In genomic region chr18:12827588-12827987, GRCh38 we compare ENCODE assay signal across 16 cellular contexts. TPM values are rescaled to one million over a fixed set of nuclear protein-coding genes. Genes with fewer than 3 reads are reported as not detected.
A peak's percentile ranks its signal among the peaks of the same experiment; 100 is the strongest.
DNase-seq lines count a peak whose midpoint lies in the region; ATAC-seq, FAIRE-seq and TF ChIP-seq lines count a peak whose summit lies in the region.
"Had no signal": no experiment of that assay in that cellular context is flagged by ENCODE, and none has a peak within 500 bp of the region (broad histone marks: within the 10 kb centered on the region; RNA-seq: fewer than 3 reads in every experiment).

No MANE protein-coding gene starts in this region.

- no peak for TF ChIP-seq CTCF in natural killer cell (IDR thresholded peaks at IDR 0.05)

- no peak for ATAC-seq in activated CD4-positive, alpha-beta T cell treated with anti-CD3 and anti-CD28 coated beads for 36 hours
- ATAC-seq in natural killer cell treated with Interleukin-12 subunit alpha and Interleukin-12 subunit beta and Interleukin-15 and Interleukin-18, amount 100 ng/mL, for 72 hours = no peak
- ATAC-seq in natural killer cell = no peak
- no peak for ATAC-seq in stimulated activated naive CD8-positive, alpha-beta T cell treated with anti-CD3 and anti-CD28 coated beads, Interleukin-15, amount 100 ng/mL, for 72 hours
- ATAC-seq: A549 had no signal

- no peak for DNase-seq in activated CD4-positive, alpha-beta T cell treated with anti-CD3 and anti-CD28 coated beads for 36 hours
- no peak for DNase-seq in activated CD4-positive, alpha-beta T cell treated with anti-CD3 and anti-CD28 coated beads, Interleukin-2, amount 10 ng/mL, durations not matched to agents 7 days and 5 days
- no peak for DNase-seq in natural killer cell treated with Interleukin-12 subunit alpha and Interleukin-12 subunit beta and Interleukin-15 and Interleukin-18, amount 100 ng/mL, for 72 hours (ENCODE audit: low spot score)
- no peak for DNase-seq in natural killer cell
- no peak for DNase-seq in activated effector memory CD4-positive, alpha-beta T cell treated with anti-CD3 and anti-CD28 coated beads, Interleukin-2, amount 50 U/mL, for 16 hours
- DNase-seq in stimulated activated naive CD8-positive, alpha-beta T cell treated with anti-CD3 and anti-CD28 coated beads, Interleukin-15, amount 100 ng/mL, for 72 hours = no peak
- DNase-seq: AML-193; Caco-2; CD4-positive, alpha-beta T cell; GM23248 had no signal

- FAIRE-seq in endometrium (lab: Jason Lieb, UNC) = peak; percentile 23
- FAIRE-seq: A549, D721Med, G401.6, GM12891, GM19239 had no signal

- H3K4me1 Mint-ChIP-seq in activated CD4-positive, alpha-beta T cell treated with anti-CD3 and anti-CD28 coated beads for 36 hours = peaks cover 21% of the 10 kb centered on the region
- H3K4me1 Mint-ChIP-seq in activated CD4-positive, alpha-beta T cell treated with anti-CD3 and anti-CD28 coated beads, Interleukin-2, amount 10 ng/mL, durations not matched to agents 7 days and 5 days = peaks cover 20% of the 10 kb centered on the region
- H3K4me1 Mint-ChIP-seq in natural killer cell treated with Interleukin-12 subunit alpha and Interleukin-12 subunit beta and Interleukin-15 and Interleukin-18, amount 100 ng/mL, for 72 hours (ENCODE audit: low read depth in 2 of 2) = peaks cover 35 to 38% of the 10 kb centered on the region in 2 donors
- peaks cover 18 to 20% of the 10 kb centered on the region in 2 donors for H3K4me1 Mint-ChIP-seq in natural killer cell
- peaks cover 26% of the 10 kb centered on the region for H3K4me1 Mint-ChIP-seq in stimulated activated naive CD8-positive, alpha-beta T cell treated with anti-CD3 and anti-CD28 coated beads, Interleukin-15, amount 100 ng/mL, for 72 hours

- POLR2A ChIA-PET in activated CD4-positive, alpha-beta T cell treated with anti-CD3 and anti-CD28 coated beads for 36 hours (lab: Charles Lee) = no interaction called here
- POLR2A ChIA-PET in activated CD4-positive, alpha-beta T cell treated with anti-CD3 and anti-CD28 coated beads, Interleukin-2, amount 10 ng/mL, durations not matched to agents 7 days and 5 days (lab: Charles Lee) = no interaction called here

- intact Hi-C loops in activated CD4-positive, alpha-beta T cell treated with anti-CD3 and anti-CD28 coated beads for 36 hours (cut with DNase I, micrococcal nuclease) = no loop called here
- intact Hi-C loops in natural killer cell (cut with micrococcal nuclease) = no loop called here

- H3K9me3 Mint-ChIP-seq in activated CD4-positive, alpha-beta T cell treated with anti-CD3 and anti-CD28 coated beads for 36 hours (ENCODE audit: low read depth) = peaks cover 9% of the 10 kb centered on the region
- H3K9me3 Mint-ChIP-seq in activated CD4-positive, alpha-beta T cell treated with anti-CD3 and anti-CD28 coated beads, Interleukin-2, amount 10 ng/mL, durations not matched to agents 7 days and 5 days = peaks cover 8% of the 10 kb centered on the region
- H3K9me3 Mint-ChIP-seq in natural killer cell treated with Interleukin-12 subunit alpha and Interleukin-12 subunit beta and Interleukin-15 and Interleukin-18, amount 100 ng/mL, for 72 hours = peaks cover 2% of the 10 kb centered on the region
- peaks cover 2 to 6% of the 10 kb centered on the region in 2 donors for H3K9me3 Mint-ChIP-seq in natural killer cell
- peaks cover 0 to 4% of the 10 kb centered on the region in 2 donors for H3K9me3 Mint-ChIP-seq in stimulated activated naive CD8-positive, alpha-beta T cell treated with anti-CD3 and anti-CD28 coated beads, Interleukin-15, amount 100 ng/mL, for 72 hours

- H3K36me3 Mint-ChIP-seq in activated CD4-positive, alpha-beta T cell treated with anti-CD3 and anti-CD28 coated beads for 36 hours (ENCODE audit: low read depth) = peaks cover 74% of the 10 kb centered on the region
- peaks cover 81% of the 10 kb centered on the region for H3K36me3 Mint-ChIP-seq in activated CD4-positive, alpha-beta T cell treated with anti-CD3 and anti-CD28 coated beads, Interleukin-2, amount 10 ng/mL, durations not matched to agents 7 days and 5 days (ENCODE audit: low read depth)
- peaks cover 35% of the 10 kb centered on the region for H3K36me3 Mint-ChIP-seq in natural killer cell treated with Interleukin-12 subunit alpha and Interleukin-12 subunit beta and Interleukin-15 and Interleukin-18, amount 100 ng/mL, for 72 hours
- peaks cover 24% of the 10 kb centered on the region for H3K36me3 Mint-ChIP-seq in natural killer cell

- CTCF ChIA-PET in activated CD4-positive, alpha-beta T cell treated with anti-CD3 and anti-CD28 coated beads for 36 hours (lab: Charles Lee) = interaction anchor here (1.7 kb wide), 1 partner anchor 20 kb away, joined by 4 read pairs; no protein-coding TSS in a partner anchor
- CTCF ChIA-PET in activated CD4-positive, alpha-beta T cell treated with anti-CD3 and anti-CD28 coated beads, Interleukin-2, amount 10 ng/mL, durations not matched to agents 7 days and 5 days (lab: Charles Lee) = no interaction called here

- no peaks in the 10 kb centered on the region for H3K27me3 Mint-ChIP-seq in activated CD4-positive, alpha-beta T cell treated with anti-CD3 and anti-CD28 coated beads for 36 hours
- H3K27me3 Mint-ChIP-seq in activated CD4-positive, alpha-beta T cell treated with anti-CD3 and anti-CD28 coated beads, Interleukin-2, amount 10 ng/mL, durations not matched to agents 7 days and 5 days = no peaks in the 10 kb centered on the region
- no peaks in the 10 kb centered on the region for H3K27me3 Mint-ChIP-seq in natural killer cell treated with Interleukin-12 subunit alpha and Interleukin-12 subunit beta and Interleukin-15 and Interleukin-18, amount 100 ng/mL, for 72 hours
- H3K27me3 Mint-ChIP-seq in natural killer cell (ENCODE audit: low read depth in 2 of 2) = no peaks in the 10 kb centered on the region
- no peaks in the 10 kb centered on the region for H3K27me3 Mint-ChIP-seq in stimulated activated naive CD8-positive, alpha-beta T cell treated with anti-CD3 and anti-CD28 coated beads, Interleukin-15, amount 100 ng/mL, for 72 hours
- H3K27me3 Mint-ChIP-seq: CD4-positive, alpha-beta T cell had no signal

- no peak overlapping the region for H3K4me3 Mint-ChIP-seq in activated CD4-positive, alpha-beta T cell treated with anti-CD3 and anti-CD28 coated beads for 36 hours
- H3K4me3 Mint-ChIP-seq in activated CD4-positive, alpha-beta T cell treated with anti-CD3 and anti-CD28 coated beads, Interleukin-2, amount 10 ng/mL, durations not matched to agents 7 days and 5 days = no peak overlapping the region
- peak overlapping the region; percentile 68 for H3K4me3 Mint-ChIP-seq in natural killer cell treated with Interleukin-12 subunit alpha and Interleukin-12 subunit beta and Interleukin-15 and Interleukin-18, amount 100 ng/mL, for 72 hours
- H3K4me3 Mint-ChIP-seq in natural killer cell = no peak overlapping the region
- no peak overlapping the region for H3K4me3 Mint-ChIP-seq in stimulated activated naive CD8-positive, alpha-beta T cell treated with anti-CD3 and anti-CD28 coated beads, Interleukin-15, amount 100 ng/mL, for 72 hours
- H3K4me3 Mint-ChIP-seq: CD4-positive, alpha-beta T cell had no signal

- peak overlapping the region; percentile 60 for H3K27ac Mint-ChIP-seq in activated CD4-positive, alpha-beta T cell treated with anti-CD3 and anti-CD28 coated beads for 36 hours
- H3K27ac Mint-ChIP-seq in activated CD4-positive, alpha-beta T cell treated with anti-CD3 and anti-CD28 coated beads, Interleukin-2, amount 10 ng/mL, durations not matched to agents 7 days and 5 days = no peak overlapping the region
- peak overlapping the region; percentile 84 to 92 for H3K27ac Mint-ChIP-seq in natural killer cell treated with Interleukin-12 subunit alpha and Interleukin-12 subunit beta and Interleukin-15 and Interleukin-18, amount 100 ng/mL, for 72 hours
- H3K27ac Mint-ChIP-seq in natural killer cell = no peak overlapping the region
- no peak overlapping the region for H3K27ac Mint-ChIP-seq in stimulated activated naive CD8-positive, alpha-beta T cell treated with anti-CD3 and anti-CD28 coated beads, Interleukin-15, amount 100 ng/mL, for 72 hours
- H3K27ac Mint-ChIP-seq: CD4-positive, alpha-beta T cell had no signal

RNA-seq across cellular contexts. Expression of gene PTPN2, which starts 56.4 kb away (rescaled TPM):
- total RNA-seq in activated CD4-positive, alpha-beta T cell treated with anti-CD3 and anti-CD28 coated beads for 36 hours = 10 to 100 TPM; 60.6 to 72.9 TPM
- total RNA-seq in activated CD4-positive, alpha-beta T cell treated with anti-CD3 and anti-CD28 coated beads, Interleukin-2, amount 10 ng/mL, durations not matched to agents 7 days and 5 days = 10 to 100 TPM; 61.0 to 69.7 TPM
- total RNA-seq in natural killer cell treated with Interleukin-12 subunit alpha and Interleukin-12 subunit beta and Interleukin-15 and Interleukin-18, amount 100 ng/mL, for 72 hours = 100 to 1,000 TPM; 151 to 156 TPM
- total RNA-seq in natural killer cell = 100 to 1,000 TPM; 110 to 115 (median 112) TPM

Comparison
In these comparisons a context has a peak if more than half of its experiments do, and no peak if none do; other contexts are left out.
1. H3K27ac Mint-ChIP-seq: peak in activated CD4-positive, alpha-beta T cell treated with anti-CD3 and anti-CD28 coated beads for 36 hours (single experiment) and natural killer cell treated with Interleukin-12 subunit alpha and Interleukin-12 subunit beta and Interleukin-15 and Interleukin-18, amount 100 ng/mL, for 72 hours (2 of 2); none in activated CD4-positive, alpha-beta T cell treated with anti-CD3 and anti-CD28 coated beads, Interleukin-2, amount 10 ng/mL, durations not matched to agents 7 days and 5 days (single experiment), natural killer cell (0 of 2) and stimulated activated naive CD8-positive, alpha-beta T cell treated with anti-CD3 and anti-CD28 coated beads, Interleukin-15, amount 100 ng/mL, for 72 hours (0 of 2).